ENCODE assay signal across 15 cellular contexts in genomic region chr7:85014936-85015335, GRCh38.
DNase-seq lines count a peak whose midpoint lies in the region; ATAC-seq and TF ChIP-seq lines count a peak whose summit lies in the region.
"Had no signal": no experiment of that assay in that cellular context is flagged by ENCODE, and none has a peak within 500 bp of the region (broad histone marks: within the 10 kb centered on the region; RNA-seq: fewer than 3 reads in every experiment).

No MANE protein-coding gene starts in this region.

- no peak overlapping the region for H2AFZ ChIP-seq in hepatocyte
- H2AFZ ChIP-seq: parathyroid adenoma had no signal

- no peaks in the 10 kb centered on the region for H3K79me2 ChIP-seq in hepatocyte
- H3K79me2 ChIP-seq: parathyroid adenoma had no signal

- ATAC-seq in GM19351 (IDR thresholded peaks at IDR 0.05; ENCODE audit: unreplicated experiment) (no peak), GM21360 (IDR thresholded peaks at IDR 0.05; ENCODE audit: unreplicated experiment) (no peak)
- ATAC-seq: esophagus mucosa had no signal

- no peaks in the 10 kb centered on the region for H3K9me2 ChIP-seq in hepatocyte (replicated peaks; ENCODE audit: insufficient read depth)

- CTCF ChIA-PET in HEK293 (lab: Yijun Ruan, JAX) = interaction anchor here (1.2 kb wide), 1 partner anchor 1078 kb away, joined by 6 read pairs; no protein-coding TSS in a partner anchor

- H3K27me3 ChIP-seq in hepatocyte = no peaks in the 10 kb centered on the region
- H3K27me3 ChIP-seq: BLaER1, Peyer's patch, testis had no signal

- no peaks in the 10 kb centered on the region for H4K20me1 ChIP-seq in hepatocyte (ENCODE audit: insufficient read depth, poor library complexity, severe bottlenecking)
- H4K20me1 ChIP-seq: BLaER1 had no signal

- no peaks in the 10 kb centered on the region for H3K36me3 Mint-ChIP-seq in glutamatergic neuron (ENCODE audit: unreplicated experiment)
- H3K36me3 Mint-ChIP-seq: activated naive CD8-positive, alpha-beta T cell had no signal

- H3K4me3 ChIP-seq in HEK293 (ENCODE audit: low read depth, low read length) = no peak overlapping the region
- no peak overlapping the region for H3K4me3 ChIP-seq in hepatocyte
- H3K4me3 ChIP-seq: BLaER1, Peyer's patch, testis had no signal

- H3K4me3 Mint-ChIP-seq in glutamatergic neuron (ENCODE audit: unreplicated experiment) = no peak overlapping the region
- H3K4me3 Mint-ChIP-seq: activated naive CD8-positive, alpha-beta T cell had no signal

- TF ChIP-seq CTCF in HEK293 (tag by site-specific recombination; IDR thresholded peaks at IDR 0.05) = no peak
- peak; percentile 15 for TF ChIP-seq CTCF in glutamatergic neuron (IDR thresholded peaks at IDR 0.05; ENCODE audit: partially characterized antibody, unreplicated experiment)
- TF ChIP-seq CTCF in hepatocyte (IDR thresholded peaks at IDR 0.05; ENCODE audit: poor library complexity) = no peak

- H3K4me1 ChIP-seq in HEK293 (ENCODE audit: control insufficient read depth, insufficient read depth, low read length) (peaks cover 11% of the 10 kb centered on the region), hepatocyte (ENCODE audit: insufficient read depth) (peaks cover 7% of the 10 kb centered on the region)
- H3K4me1 ChIP-seq: BLaER1, parathyroid adenoma, Peyer's patch, testis had no signal

- peaks cover 2% of the 10 kb centered on the region for H3K9me3 Mint-ChIP-seq in glutamatergic neuron (ENCODE audit: unreplicated experiment)

- H3K4me2 ChIP-seq in hepatocyte = no peak overlapping the region
- H3K4me2 ChIP-seq: BLaER1 had no signal

- WGBS in hepatocyte (ENCODE audit: low lambda C conversion rate, missing lambda C conversion rate) = 90% methylated on average over 5 of the region's 5 CpGs

- no peaks in the 10 kb centered on the region for H3K9me3 ChIP-seq in HEK293 (ENCODE audit: control insufficient read depth, insufficient read depth, low read depth, low read length)
- no peaks in the 10 kb centered on the region for H3K9me3 ChIP-seq in hepatocyte (ENCODE audit: low read depth)
- H3K9me3 ChIP-seq: BLaER1, Peyer's patch, testis had no signal

- DNase-seq in D341Med (ENCODE audit: low spot score) (peak; percentile 46), RKO (ENCODE audit: low spot score) (peak; percentile 90), glutamatergic neuron (no peak), hepatocyte (ENCODE audit: low spot score) (no peak)
- DNase-seq: NCI-H748 treated with DMSO at 0.1 percent for 48 hours, Peyer's patch, small intestine, testis had no signal

- no peak overlapping the region for H3K27ac Mint-ChIP-seq in glutamatergic neuron (ENCODE audit: unreplicated experiment)
- H3K27ac Mint-ChIP-seq: activated naive CD8-positive, alpha-beta T cell had no signal

- POLR2A ChIA-PET in HEK293 (lab: Yijun Ruan, JAX) = no interaction called here

- H3K27ac ChIP-seq in HEK293 (ENCODE audit: extremely low read depth, low read depth, low read length) (no peak overlapping the region), hepatocyte (no peak overlapping the region)
- H3K27ac ChIP-seq: BLaER1, parathyroid adenoma, Peyer's patch, testis had no signal

- no peaks in the 10 kb centered on the region for H3K27me3 Mint-ChIP-seq in glutamatergic neuron (ENCODE audit: unreplicated experiment)

- H3K36me3 ChIP-seq in HEK293 (ENCODE audit: control insufficient read depth in 2 of 2, insufficient read depth in 1 of 2, low read length in 2 of 2) (no peaks in the 10 kb centered on the region), hepatocyte (replicated peaks; ENCODE audit: insufficient read depth, low read depth) (no peaks in the 10 kb centered on the region)
- H3K36me3 ChIP-seq: BLaER1, Peyer's patch had no signal

- peaks cover 4% of the 10 kb centered on the region for H3K4me1 Mint-ChIP-seq in glutamatergic neuron (ENCODE audit: low read depth, unreplicated experiment)

TF ChIP-seq in HEK293, 187 proteins besides CTCF, POLR2A, EP300 and RAD21:
- TF ChIP-seq ZNF549 (tag by site-specific recombination; IDR thresholded peaks at IDR 0.05) (no peak), ZNF10 (tag by site-specific recombination; IDR thresholded peaks at IDR 0.05) (no peak), RBAK (tag by site-specific recombination; IDR thresholded peaks at IDR 0.05) (no peak), ZNF664 (tag by site-specific recombination; IDR thresholded peaks at IDR 0.05) (no peak), ZNF2 (tag by site-specific recombination; IDR thresholded peaks at IDR 0.05) (0 out of 2 replicates have a peak, but pooled peaks have one; percentile 26)

Comparison
In these comparisons a context has a peak if more than half of its experiments do, and no peak if none do; other contexts are left out.
1. DNase-seq: peak in D341Med (single experiment) and RKO (single experiment); none in glutamatergic neuron (single experiment) and hepatocyte (single experiment).